ENCODE assay signal across 21 cellular contexts in the genomic region with DNA sequence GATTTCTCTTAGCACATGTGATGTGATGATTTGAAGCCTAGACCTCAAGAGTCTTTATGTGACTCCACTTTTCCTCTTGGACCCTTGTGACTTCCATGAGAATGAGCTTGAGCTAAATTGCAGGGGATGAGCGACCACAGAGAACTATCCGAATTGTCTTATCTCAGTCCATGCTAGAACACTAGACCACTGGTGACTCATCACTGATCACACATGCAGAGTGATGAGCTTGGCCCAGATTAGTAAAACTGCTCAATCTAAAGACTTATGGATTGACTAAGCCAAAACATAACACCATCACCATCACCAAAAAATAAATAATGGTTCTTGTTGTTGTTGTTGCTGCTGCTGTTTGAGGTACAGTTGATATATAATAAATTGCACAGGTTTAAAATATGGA.
"Had no signal": no experiment of that assay in that cellular context is flagged by ENCODE, and none has a peak within 500 bp of the region (broad histone marks: within the 10 kb centered on the region; RNA-seq: fewer than 3 reads in every experiment).

No MANE protein-coding gene starts in this region.

- H3K27me3 Mint-ChIP-seq: activated B cell treated with CpG ODN at 0.5 μM for 24 hours had no signal

- H3K27me3 ChIP-seq: cardiac muscle cell, hepatocyte, vagina had no signal

- FAIRE-seq: endothelial cell of umbilical vein had no signal

- DNase-seq: activated B cell treated with CpG ODN at 0.5 μM for 24 hours; activated CD4-positive, alpha-beta T cell treated with anti-CD3 and anti-CD28 coated beads, Interleukin-2, amount 10 ng/mL, durations not matched to agents 7 days and 5 days; activated CD8-positive, alpha-beta T cell treated with anti-CD3 and anti-CD28 coated beads, Interleukin-2, amount 10 ng/mL, durations not matched to agents 7 days and 5 days; activated naive CD4-positive, alpha-beta T cell treated with anti-CD3 and anti-CD28 coated beads for 36 hours; activated T-cell treated with anti-CD3 and anti-CD28 coated beads, Interleukin-2, amount 50 U/mL, for 24 hours; dermis blood vessel endothelial cell; effector memory CD4-positive, alpha-beta T cell; foreskin fibroblast; islet precursor cell; occipital lobe; posterior cingulate gyrus; retina; stimulated activated CD4-positive, alpha-beta T cell treated with anti-CD3 and anti-CD28 coated beads, Interleukin-2, amount 100 ng/mL, for 24 hours; trophoblast cell had no signal

- H3K27ac ChIP-seq: cardiac muscle cell, hepatocyte, vagina had no signal

- H3K4me1 Mint-ChIP-seq: activated B cell treated with CpG ODN at 0.5 μM for 24 hours; activated CD4-positive, alpha-beta T cell treated with anti-CD3 and anti-CD28 coated beads, Interleukin-2, amount 10 ng/mL, durations not matched to agents 7 days and 5 days had no signal

- H3K4me3 ChIP-seq: cardiac muscle cell, hepatocyte, vagina had no signal

- H3K36me3 Mint-ChIP-seq: mesothelial cell of epicardium had no signal

- H3K4me1 ChIP-seq: vagina had no signal

- H2AFZ ChIP-seq: hepatocyte had no signal

- H3K9me3 Mint-ChIP-seq: activated B cell treated with CpG ODN at 0.5 μM for 24 hours; activated CD4-positive, alpha-beta T cell treated with anti-CD3 and anti-CD28 coated beads, Interleukin-2, amount 10 ng/mL, durations not matched to agents 7 days and 5 days; activated naive CD4-positive, alpha-beta T cell treated with anti-CD3 and anti-CD28 coated beads for 36 hours; activated T-cell treated with anti-CD3 and anti-CD28 coated beads, Interleukin-2, amount 50 U/mL, for 24 hours; stimulated activated naive CD8-positive, alpha-beta T cell treated with anti-CD3 and anti-CD28 coated beads, Interleukin-15, Interleukin-2, amounts not matched to agents 100 ng/mL and 50 ng/mL, for 24 hours; T-helper 2 cell treated with Interferon-gamma antibody and Interleukin-4, amounts not matched to agents 5 μg/mL and 100 μg/mL, for 36 hours had no signal

- ATAC-seq: activated CD8-positive, alpha-beta T cell treated with anti-CD3 and anti-CD28 coated beads, Interleukin-2, amount 10 ng/mL, durations not matched to agents 7 days and 5 days had no signal

- H3K4me2 ChIP-seq: hepatocyte had no signal

- H3K36me3 ChIP-seq: cardiac muscle cell, vagina had no signal

- H3K27ac Mint-ChIP-seq: activated B cell treated with CpG ODN at 0.5 μM for 24 hours; activated CD4-positive, alpha-beta T cell treated with anti-CD3 and anti-CD28 coated beads, Interleukin-2, amount 10 ng/mL, durations not matched to agents 7 days and 5 days; activated CD8-positive, alpha-beta T cell treated with anti-CD3 and anti-CD28 coated beads, Interleukin-2, amount 10 ng/mL, durations not matched to agents 7 days and 5 days; activated naive CD4-positive, alpha-beta T cell treated with anti-CD3 and anti-CD28 coated beads for 36 hours; activated T-cell treated with anti-CD3 and anti-CD28 coated beads, Interleukin-2, amount 50 U/mL, for 24 hours; mesothelial cell of epicardium; stimulated activated naive CD8-positive, alpha-beta T cell treated with anti-CD3 and anti-CD28 coated beads, Interleukin-15, Interleukin-2, amounts not matched to agents 100 ng/mL and 50 ng/mL, for 24 hours; T-helper 2 cell treated with Interferon-gamma antibody and Interleukin-4, amounts not matched to agents 5 μg/mL and 100 μg/mL, for 36 hours had no signal

- H3K9me3 ChIP-seq: vagina had no signal

- H3K4me3 Mint-ChIP-seq: activated B cell treated with CpG ODN at 0.5 μM for 24 hours; activated CD4-positive, alpha-beta T cell treated with anti-CD3 and anti-CD28 coated beads, Interleukin-2, amount 10 ng/mL, durations not matched to agents 7 days and 5 days; activated CD8-positive, alpha-beta T cell treated with anti-CD3 and anti-CD28 coated beads, Interleukin-2, amount 10 ng/mL, durations not matched to agents 7 days and 5 days; activated naive CD4-positive, alpha-beta T cell treated with anti-CD3 and anti-CD28 coated beads for 36 hours; activated T-cell treated with anti-CD3 and anti-CD28 coated beads, Interleukin-2, amount 50 U/mL, for 24 hours; mesothelial cell of epicardium; stimulated activated naive CD8-positive, alpha-beta T cell treated with anti-CD3 and anti-CD28 coated beads, Interleukin-15, Interleukin-2, amounts not matched to agents 100 ng/mL and 50 ng/mL, for 24 hours; T-helper 2 cell treated with Interferon-gamma antibody and Interleukin-4, amounts not matched to agents 5 μg/mL and 100 μg/mL, for 36 hours had no signal

- H3K79me2 ChIP-seq: hepatocyte had no signal
